In genomic region chr14:61927015-61927414, GRCh38 we compare ENCODE assay signal across 2 cellular contexts.
TF ChIP-seq lines count a peak whose summit lies in the region.

No MANE protein-coding gene starts in this region.

TF ChIP-seq in IMR-90, 13 proteins besides CTCF, POLR2A, EP300 and RAD21:
- no peak for TF ChIP-seq USF2 (IDR thresholded peaks at IDR 0.05; ENCODE audit: low read depth, low read length)
- TF ChIP-seq SMC3 (IDR thresholded peaks at IDR 0.05; ENCODE audit: low read depth, low read length) = no peak
- TF ChIP-seq BHLHE40 (IDR thresholded peaks at IDR 0.05; ENCODE audit: low read depth, low read length) = no peak
- TF ChIP-seq MXI1 (IDR thresholded peaks at IDR 0.05; ENCODE audit: borderline replicate concordance, low read depth, low read length) = no peak
- no peak for TF ChIP-seq FOS (IDR thresholded peaks at IDR 0.05; ENCODE audit: low read depth, low read length)
- TF ChIP-seq MAZ (IDR thresholded peaks at IDR 0.05; ENCODE audit: borderline replicate concordance, low read depth, low read length) = no peak
- no peak for TF ChIP-seq RCOR1 (IDR thresholded peaks at IDR 0.05; ENCODE audit: insufficient replicate concordance, low read length)
- TF ChIP-seq MAFK (IDR thresholded peaks at IDR 0.05; ENCODE audit: low read depth, low read length) = no peak
- no peak for TF ChIP-seq CEBPB (IDR thresholded peaks at IDR 0.05; ENCODE audit: low read depth, low read length)

TF ChIP-seq in GM23338, 12 proteins besides CTCF, POLR2A, EP300 and RAD21:
- no peak for TF ChIP-seq STAT1 (IDR thresholded peaks at IDR 0.05; ENCODE audit: unreplicated experiment)
- no peak for TF ChIP-seq NANOG (IDR thresholded peaks at IDR 0.05; ENCODE audit: borderline replicate concordance)
- no peak for TF ChIP-seq EZH2phosphoT487 (IDR thresholded peaks at IDR 0.05; ENCODE audit: unreplicated experiment)
- no peak for TF ChIP-seq REST (IDR thresholded peaks at IDR 0.05; ENCODE audit: unreplicated experiment)
TF ChIP-seq in GM23338: peak in this region for 0.
